In genomic region chr3:145628211-145628610, GRCh38 we compare ENCODE assay signal across 32 cellular contexts.
"Had no signal": no experiment of that assay in that cellular context is flagged by ENCODE, and none has a peak within 500 bp of the region (broad histone marks: within the 10 kb centered on the region; RNA-seq: fewer than 3 reads in every experiment).

No MANE protein-coding gene starts in this region.

- H3K27ac ChIP-seq: body of pancreas, coronary artery, dorsolateral prefrontal cortex, esophagus muscularis mucosa, gastroesophageal sphincter, heart right ventricle, hepatocyte, WERI-Rb-1 had no signal

- H3K4me3 Mint-ChIP-seq: activated B cell treated with CpG ODN at 0.5 μM for 24 hours; activated CD8-positive, alpha-beta T cell treated with anti-CD3 and anti-CD28 coated beads for 36 hours; activated naive CD8-positive, alpha-beta T cell; activated T-cell treated with anti-CD3 and anti-CD28 coated beads, Interleukin-2, amount 50 U/mL, for 4 hours; activated T-helper 17 cell treated with anti-CD3 and anti-CD28 coated beads, Interleukin-2, amount 50 U/mL, for 72 hours; central memory CD8-positive, alpha-beta T cell; dendritic cell treated with granulocyte-macrophage colony-stimulating factor and Interleukin-4, amounts not matched to agents 40 ng/mL and 50 ng/mL, for 4 days; endodermal cell; T-helper 17 cell; T-helper 2 cell treated with Interferon-gamma antibody and Interleukin-4, amounts not matched to agents 5 μg/mL and 100 μg/mL, for 36 hours had no signal

- H3K4me1 Mint-ChIP-seq: activated B cell treated with CpG ODN at 0.5 μM for 24 hours; activated T-helper 17 cell treated with anti-CD3 and anti-CD28 coated beads, Interleukin-2, amount 50 U/mL, for 72 hours; central memory CD8-positive, alpha-beta T cell; endodermal cell; T-helper 17 cell had no signal

- H3K9me3 ChIP-seq: body of pancreas had no signal

- H3K36me3 Mint-ChIP-seq: activated naive CD8-positive, alpha-beta T cell had no signal

- DNase-seq: activated B cell treated with CpG ODN at 0.5 μM for 24 hours; activated CD4-positive, alpha-beta T cell treated with anti-CD3 and anti-CD28 coated beads for 48 hours; activated CD4-positive, alpha-beta T cell treated with anti-CD3 and anti-CD28 coated beads, Interleukin-2, amount 50 U/mL, for 1 hour; activated CD4-positive, alpha-beta T cell treated with anti-CD3 and anti-CD28 coated beads, Interleukin-2, amount 50 U/mL, for 48 hours; activated CD8-positive, alpha-beta memory T cell treated with anti-CD3 and anti-CD28 coated beads for 24 hours; activated CD8-positive, alpha-beta T cell treated with anti-CD3 and anti-CD28 coated beads for 36 hours; activated effector memory CD4-positive, alpha-beta T cell treated with Interleukin-2 at 50 U/mL for 16 hours; activated gamma-delta T cell treated with Interleukin-2 at 50 U/mL for 16 hours; activated naive CD4-positive, alpha-beta T cell treated with anti-CD3 and anti-CD28 coated beads, Interleukin-2, amount 50 U/mL, for 16 hours; activated naive CD4-positive, alpha-beta T cell treated with Interleukin-2 at 50 U/mL for 16 hours; activated T-cell treated with anti-CD3 and anti-CD28 coated beads, Interleukin-2, amount 50 U/mL, for 4 hours; amygdala; aorta; body of pancreas; dorsolateral prefrontal cortex; effector memory CD4-positive, alpha-beta T cell; endodermal cell; erythroblast; foreskin melanocyte; heart right ventricle; T-helper 17 cell; T1000; WERI-Rb-1 had no signal

- H3K36me3 ChIP-seq: esophagus muscularis mucosa, gastroesophageal sphincter, heart right ventricle, WERI-Rb-1 had no signal

- H3K27ac Mint-ChIP-seq: activated B cell treated with CpG ODN at 0.5 μM for 24 hours; activated CD8-positive, alpha-beta T cell treated with anti-CD3 and anti-CD28 coated beads for 36 hours; activated naive CD8-positive, alpha-beta T cell; activated T-helper 17 cell treated with anti-CD3 and anti-CD28 coated beads, Interleukin-2, amount 50 U/mL, for 72 hours; dendritic cell treated with granulocyte-macrophage colony-stimulating factor and Interleukin-4, amounts not matched to agents 40 ng/mL and 50 ng/mL, for 4 days; endodermal cell; T-helper 17 cell; T-helper 2 cell treated with Interferon-gamma antibody and Interleukin-4, amounts not matched to agents 5 μg/mL and 100 μg/mL, for 36 hours had no signal

- H3K4me1 ChIP-seq: body of pancreas, esophagus muscularis mucosa, gastroesophageal sphincter, heart right ventricle had no signal

- H3K27me3 ChIP-seq: body of pancreas, dorsolateral prefrontal cortex, esophagus muscularis mucosa, gastroesophageal sphincter, heart right ventricle, hepatocyte had no signal

- H3K27me3 Mint-ChIP-seq: activated B cell treated with CpG ODN at 0.5 μM for 24 hours; activated CD8-positive, alpha-beta T cell treated with anti-CD3 and anti-CD28 coated beads for 36 hours; activated naive CD8-positive, alpha-beta T cell; activated T-helper 17 cell treated with anti-CD3 and anti-CD28 coated beads, Interleukin-2, amount 50 U/mL, for 72 hours; central memory CD8-positive, alpha-beta T cell; dendritic cell treated with granulocyte-macrophage colony-stimulating factor and Interleukin-4, amounts not matched to agents 40 ng/mL and 50 ng/mL, for 4 days; T-helper 17 cell had no signal

- H3K4me3 ChIP-seq: body of pancreas, coronary artery, dorsolateral prefrontal cortex, esophagus muscularis mucosa, gastroesophageal sphincter, heart right ventricle, hepatocyte had no signal
